ENCODE assay signal across 19 cellular contexts in genomic region chr6:23503173-23503572, GRCh38.
DNase-seq lines count a peak whose midpoint lies in the region; ATAC-seq lines count a peak whose summit lies in the region.
"Had no signal": no experiment of that assay in that cellular context is flagged by ENCODE, and none has a peak within 500 bp of the region (broad histone marks: within the 10 kb centered on the region; RNA-seq: fewer than 3 reads in every experiment).

No MANE protein-coding gene starts in this region.

- H3K27ac ChIP-seq in mesendoderm (ENCODE audit: low read depth, low read length), result no peak overlapping the region
- no peak overlapping the region for H3K27ac ChIP-seq in caudate nucleus (ENCODE audit: low read depth, low read length)
- H3K27ac ChIP-seq: C4-2B had no signal

- no peak overlapping the region for H4K5ac ChIP-seq in mesendoderm (ENCODE audit: low read length)

- H3K4me3 Mint-ChIP-seq in naive thymus-derived CD8-positive, alpha-beta T cell, result no peak overlapping the region
- H3K4me3 Mint-ChIP-seq: CD4-positive, alpha-beta T cell; HFFc6; IgD-negative memory B cell had no signal

- no peak overlapping the region for H3K9ac ChIP-seq in mesendoderm (ENCODE audit: low read length)

- no peaks in the 10 kb centered on the region for H3K4me1 Mint-ChIP-seq in naive thymus-derived CD8-positive, alpha-beta T cell
- H3K4me1 Mint-ChIP-seq: IgD-negative memory B cell had no signal

- no peak overlapping the region for H3K18ac ChIP-seq in mesendoderm (ENCODE audit: low read length)

- H3K23ac ChIP-seq in mesendoderm (ENCODE audit: low read length), result no peak overlapping the region

- H3K79me1 ChIP-seq in mesendoderm (ENCODE audit: low read length), result no peaks in the 10 kb centered on the region

- peaks cover 0 to 13% (median 0%) of the 10 kb centered on the region in 9 donors for H3K9me3 Mint-ChIP-seq in naive thymus-derived CD8-positive, alpha-beta T cell

- H2BK15ac ChIP-seq in mesendoderm (replicated peaks; ENCODE audit: low read depth), result no peak overlapping the region

- no peak overlapping the region for H2BK120ac ChIP-seq in mesendoderm (ENCODE audit: low read depth, low read length)

- no peaks in the 10 kb centered on the region for H3K4me1 ChIP-seq in mesendoderm (ENCODE audit: control insufficient read depth, low read depth, low read length)
- H3K4me1 ChIP-seq: Caco-2 had no signal

- no peak overlapping the region for H3K56ac ChIP-seq in mesendoderm (ENCODE audit: low read length)

- POLR2A ChIA-PET in naive thymus-derived CD8-positive, alpha-beta T cell (lab: Charles Lee), result no interaction called here

- no peak overlapping the region for H3K4ac ChIP-seq in mesendoderm (ENCODE audit: low read depth, low read length)

- no peak overlapping the region for H3K4me2 ChIP-seq in mesendoderm (ENCODE audit: low read length)

- no peak overlapping the region for H3K27ac Mint-ChIP-seq in naive thymus-derived CD8-positive, alpha-beta T cell
- H3K27ac Mint-ChIP-seq: CD4-positive, alpha-beta T cell; HFFc6; IgD-negative memory B cell had no signal

- H3K27me3 ChIP-seq in mesendoderm (ENCODE audit: insufficient read depth, low read length, poor library complexity), result no peaks in the 10 kb centered on the region

- peak; percentile 56 for ATAC-seq in GM21786 (IDR thresholded peaks at IDR 0.05; ENCODE audit: unreplicated experiment)
- ATAC-seq in HG03432 (IDR thresholded peaks at IDR 0.05; ENCODE audit: unreplicated experiment), result peak; percentile 71
- no peak for ATAC-seq in naive thymus-derived CD8-positive, alpha-beta T cell
- ATAC-seq in HG03442 (IDR thresholded peaks at IDR 0.05; ENCODE audit: unreplicated experiment), result no peak
- ATAC-seq: HCT116 had no signal

- H3K36me3 Mint-ChIP-seq in naive thymus-derived CD8-positive, alpha-beta T cell, result no peaks in the 10 kb centered on the region
- H3K36me3 Mint-ChIP-seq: IgD-negative memory B cell had no signal

- H3K4me3 ChIP-seq in mesendoderm (ENCODE audit: low read length), result no peak overlapping the region

- H2BK5ac ChIP-seq in mesendoderm (ENCODE audit: low read length), result no peak overlapping the region

- no peaks in the 10 kb centered on the region for H3K79me2 ChIP-seq in mesendoderm (ENCODE audit: control insufficient read depth, insufficient read depth, low read length)

- no peaks in the 10 kb centered on the region for H3K36me3 ChIP-seq in mesendoderm (ENCODE audit: control insufficient read depth, insufficient read depth, low read length)

- H2AK5ac ChIP-seq in mesendoderm (ENCODE audit: low read length), result no peak overlapping the region

- WGBS in mesendoderm (ENCODE audit: extremely low coverage, insufficient coverage, low lambda C conversion rate), result no CpG with 5 or more reads among the region's 1 CpG

- H3K27me3 Mint-ChIP-seq in naive thymus-derived CD8-positive, alpha-beta T cell, result no peaks in the 10 kb centered on the region
- H3K27me3 Mint-ChIP-seq: CD4-positive, alpha-beta T cell; IgD-negative memory B cell had no signal

- no peak overlapping the region for H4K8ac ChIP-seq in mesendoderm (ENCODE audit: low read depth, low read length)

- DNase-seq in mesendoderm, result peak; percentile 18
- DNase-seq in AG20443 (ENCODE audit: low spot score), result no peak
- no peak for DNase-seq in naive thymus-derived CD8-positive, alpha-beta T cell
- DNase-seq in caudate nucleus (lab: John Stamatoyannopoulos, UW), result no peak
- DNase-seq: ACHN; AML-193; Caco-2; CD4-positive, alpha-beta T cell; GOT3; H7; HFFc6; Karpas-422; KBM-7 had no signal

Comparison
In these comparisons a context has a peak if more than half of its experiments do, and no peak if none do; other contexts are left out.
1. ATAC-seq: peak in GM21786 (single experiment) and HG03432 (single experiment); none in naive thymus-derived CD8-positive, alpha-beta T cell (0 of 2) and HG03442 (single experiment).